8 cellular contexts compared by ENCODE assay signal in the genomic region with DNA sequence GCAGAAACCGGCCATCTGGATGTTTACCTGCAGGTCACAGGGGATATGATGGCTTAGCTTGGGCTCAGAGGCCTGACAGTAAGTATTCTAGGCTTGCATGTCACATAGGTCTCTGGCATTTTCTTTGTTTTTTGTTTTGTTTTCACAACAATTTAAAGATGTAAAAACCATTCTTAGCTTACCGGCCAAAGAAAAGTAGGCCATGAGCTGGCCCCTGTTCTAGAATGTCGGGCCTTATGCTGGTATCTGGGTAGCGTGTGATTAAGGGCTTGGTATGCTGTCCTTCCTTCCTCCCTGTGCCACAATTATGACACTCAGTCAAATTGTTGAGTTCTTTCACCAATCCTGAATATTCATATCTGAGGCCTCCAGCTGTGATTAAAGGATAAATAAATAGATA. TPM values are rescaled to one million over a fixed set of nuclear protein-coding genes. Genes with fewer than 3 reads are reported as not detected.
"Had no signal": no experiment of that assay in that cellular context is flagged by ENCODE, and none has a peak within 500 bp of the region (broad histone marks: within the 10 kb centered on the region; RNA-seq: fewer than 3 reads in every experiment).

No MANE protein-coding gene starts in this region.

- H3K9ac ChIP-seq: GM23248 had no signal

- H3K27ac Mint-ChIP-seq: IgD-negative memory B cell had no signal

- H3K27me3 Mint-ChIP-seq: IgD-negative memory B cell had no signal

- H3K9me3 Mint-ChIP-seq: H9 had no signal

- H3K4me3 Mint-ChIP-seq: H9, IgD-negative memory B cell had no signal

- H2AFZ ChIP-seq: GM23248 had no signal

- H3K4me3 ChIP-seq: GM23248 had no signal

- H3K4me1 Mint-ChIP-seq: IgD-negative memory B cell had no signal

- H3K36me3 Mint-ChIP-seq: IgD-negative memory B cell had no signal

- DNase-seq: GM23248, H9, HCEC 1CT, KBM-7 had no signal

- H3K27ac ChIP-seq: GM23248 had no signal

RNA-seq across cellular contexts. Expression of a gene that starts 40.2 kb away (rescaled TPM):
- total RNA-seq: GM23248, H1, H9, HepG2 had no signal
- polyA plus RNA-seq: GM23248, H1, HepG2, IgD-negative memory B cell had no signal

RNA-seq across cellular contexts. Expression of a gene that starts 58.8 kb away (rescaled TPM):
- total RNA-seq: GM23248, H1, H9, HepG2, HT-29 had no signal
- polyA plus RNA-seq: GM23248, H1, HepG2, IgD-negative memory B cell had no signal
